8 cellular contexts compared by ENCODE assay signal in genomic region chr3:100650651-100651611, GRCh38. TPM values are rescaled to one million over a fixed set of nuclear protein-coding genes. Genes with fewer than 3 reads are reported as not detected.
A peak's percentile ranks its signal among the peaks of the same experiment; 100 is the strongest.
DNase-seq lines count a peak whose midpoint lies in the region; ATAC-seq and TF ChIP-seq lines count a peak whose summit lies in the region.

No MANE protein-coding gene starts in this region.

- H2AFZ ChIP-seq in OCI-LY1 (ENCODE audit: low read length): no peak overlapping the region

- no peaks in the 10 kb centered on the region for H3K4me1 ChIP-seq in OCI-LY1 (ENCODE audit: insufficient read depth, low read length, severe bottlenecking)
- peaks cover 0 to 5% (median 0%) of the 10 kb centered on the region in 4 donors for H3K4me1 ChIP-seq in esophagus muscularis mucosa

- H3K79me2 ChIP-seq in OCI-LY1 (ENCODE audit: insufficient read depth, low read length): no peaks in the 10 kb centered on the region

- H3K9me3 ChIP-seq in OCI-LY1 (ENCODE audit: low read length) (no peaks in the 10 kb centered on the region), esophagus muscularis mucosa (no peaks in the 10 kb centered on the region)

- no peaks in the 10 kb centered on the region for H4K20me1 ChIP-seq in OCI-LY1 (ENCODE audit: insufficient read depth, low read length)

- peak; percentile 13 for TF ChIP-seq CTCF in AG09319 (IDR thresholded peaks at IDR 0.05; ENCODE audit: low read depth, low read length)
- 0 out of 2 replicates have a peak, but pooled peaks have one; percentile 7 for TF ChIP-seq CTCF in OCI-LY1 (IDR thresholded peaks at IDR 0.05; ENCODE audit: low read length)
- no peak for TF ChIP-seq CTCF in esophagus muscularis mucosa (IDR thresholded peaks at IDR 0.05)

- intact Hi-C loops in esophagus muscularis mucosa (cut with DNase I): no loop called here

- no peaks in the 10 kb centered on the region for H3K36me3 Mint-ChIP-seq in stimulated activated effector memory CD8-positive, alpha-beta T cell treated with anti-CD3 and anti-CD28 coated beads, Interleukin-12 subunit alpha, Interleukin-12 subunit beta, amount 100 ng/mL, for 72 hours

- H3K4me3 Mint-ChIP-seq in stimulated activated effector memory CD8-positive, alpha-beta T cell treated with anti-CD3 and anti-CD28 coated beads, Interleukin-12 subunit alpha, Interleukin-12 subunit beta, amount 100 ng/mL, for 72 hours: peak overlapping the region; percentile 3

- peaks cover 11% of the 10 kb centered on the region for H3K4me1 Mint-ChIP-seq in stimulated activated effector memory CD8-positive, alpha-beta T cell treated with anti-CD3 and anti-CD28 coated beads, Interleukin-12 subunit alpha, Interleukin-12 subunit beta, amount 100 ng/mL, for 72 hours

- 42% methylated on average over 4 of the region's 4 CpGs for WGBS in esophagus muscularis mucosa

- no peaks in the 10 kb centered on the region for H3K9me2 ChIP-seq in OCI-LY1 (ENCODE audit: low read depth, low read length)

- H3K4me3 ChIP-seq in OCI-LY1 (ENCODE audit: low read depth, low read length, poor library complexity, severe bottlenecking) (no peak overlapping the region), esophagus muscularis mucosa (no peak overlapping the region)

- no peak for TF ChIP-seq POLR2A in esophagus muscularis mucosa (IDR thresholded peaks at IDR 0.05; ENCODE audit: low read depth)

- ATAC-seq in GM18861 (IDR thresholded peaks at IDR 0.05; ENCODE audit: unreplicated experiment) (peak; percentile 95), HG02970 (IDR thresholded peaks at IDR 0.05; ENCODE audit: low FRiP score, unreplicated experiment) (peak; percentile 88)
- ATAC-seq in stimulated activated effector memory CD8-positive, alpha-beta T cell treated with anti-CD3 and anti-CD28 coated beads, Interleukin-12 subunit alpha, Interleukin-12 subunit beta, amount 100 ng/mL, for 72 hours: peak; percentile 93

- H3K27me3 ChIP-seq in OCI-LY1 (ENCODE audit: insufficient read depth, low read length): no peaks in the 10 kb centered on the region
- no peaks in the 10 kb centered on the region for H3K27me3 ChIP-seq in esophagus muscularis mucosa

- H3K9ac ChIP-seq in OCI-LY1 (ENCODE audit: low read length): no peak overlapping the region

- H3K27ac Mint-ChIP-seq in stimulated activated effector memory CD8-positive, alpha-beta T cell treated with anti-CD3 and anti-CD28 coated beads, Interleukin-12 subunit alpha, Interleukin-12 subunit beta, amount 100 ng/mL, for 72 hours: peak overlapping the region; percentile 3

- DNase-seq in AG09319 (ENCODE audit: extremely low read depth, low read depth) (no peak), esophagus muscularis mucosa (ENCODE audit: extremely low spot score) (no peak), mesenteric fat pad (ENCODE audit: low spot score) (no peak)
- no peak for DNase-seq in stimulated activated effector memory CD8-positive, alpha-beta T cell treated with anti-CD3 and anti-CD28 coated beads, Interleukin-12 subunit alpha, Interleukin-12 subunit beta, amount 100 ng/mL, for 72 hours (ENCODE audit: low spot score in 2 of 2)
- DNase-seq in activated CD8-positive, alpha-beta memory T cell treated with anti-CD3 and anti-CD28 coated beads, Interleukin-2, amount 50 U/mL, for 48 hours: no peak

- H3F3A ChIP-seq in OCI-LY1 (ENCODE audit: insufficient read depth, low read length): no peaks in the 10 kb centered on the region

- H3K4me2 ChIP-seq in OCI-LY1 (ENCODE audit: low read length): no peak overlapping the region

- no peak overlapping the region for H3K27ac ChIP-seq in OCI-LY1 (ENCODE audit: low read depth, low read length, poor library complexity, severe bottlenecking)
- H3K27ac ChIP-seq in esophagus muscularis mucosa (replicated peaks in 1 of 4): peak overlapping the region in 3 of 4 donors; percentile 2 to 8 (median 7)

- H3K36me3 ChIP-seq in OCI-LY1 (ENCODE audit: insufficient read depth, low read length) (no peaks in the 10 kb centered on the region), esophagus muscularis mucosa (no peaks in the 10 kb centered on the region)

- no peak for TF ChIP-seq EP300 in esophagus muscularis mucosa (IDR thresholded peaks at IDR 0.05)

- H3K9me3 Mint-ChIP-seq in stimulated activated effector memory CD8-positive, alpha-beta T cell treated with anti-CD3 and anti-CD28 coated beads, Interleukin-12 subunit alpha, Interleukin-12 subunit beta, amount 100 ng/mL, for 72 hours: no peaks in the 10 kb centered on the region

RNA-seq across cellular contexts. Expression of gene ADGRG7, which starts 41.5 kb away (rescaled TPM):
- not detected for total RNA-seq in esophagus muscularis mucosa
- total RNA-seq in mesenteric fat pad: not detected

RNA-seq across cellular contexts. Expression of gene TFG, which starts 58.4 kb away (rescaled TPM):
- 10 to 100 TPM; 61.0 to 74.4 (median 64.9) TPM for total RNA-seq in esophagus muscularis mucosa
- 83.1 TPM for total RNA-seq in mesenteric fat pad

Comparison
In these comparisons a context has a peak if more than half of its experiments do, and no peak if none do; other contexts are left out.
1. CTCF ChIP-seq: peak in AG09319 (single experiment) and OCI-LY1 (single experiment); none in esophagus muscularis mucosa (0 of 3).
2. Peak in every context shown above with its lines, with median percentiles within 50 percentile points of each other: ATAC-seq.